Comparison of ENCODE assay signal across 15 cellular contexts in genomic region chr15:25770031-25770430, GRCh38.
A peak's percentile ranks its signal among the peaks of the same experiment; 100 is the strongest.
DNase-seq lines count a peak whose midpoint lies in the region; ATAC-seq and TF ChIP-seq lines count a peak whose summit lies in the region.
"Had no signal": no experiment of that assay in that cellular context is flagged by ENCODE, and none has a peak within 500 bp of the region (broad histone marks: within the 10 kb centered on the region; RNA-seq: fewer than 3 reads in every experiment).

No MANE protein-coding gene starts in this region.

- peaks cover 4% of the 10 kb centered on the region for H3K4me1 Mint-ChIP-seq in activated CD4-positive, alpha-beta T cell treated with anti-CD3 and anti-CD28 coated beads, Interleukin-2, amount 10 ng/mL, durations not matched to agents 24 days and 14 days
- H3K4me1 Mint-ChIP-seq in activated T-helper 1 cell treated with anti-CD3 and anti-CD28 coated beads, Interleukin-12 subunit alpha, Interleukin-12 subunit beta, Interleukin-2, Interleukin-4 antibody, amounts not matched to agents 30 ng/mL and 10 ng/mL and 1 ng/mL, durations not matched to agents 14 hours and 24 hours and 36 hours (ENCODE audit: low read depth): peaks cover 9% of the 10 kb centered on the region

- intact Hi-C loops in activated CD4-positive, alpha-beta T cell treated with anti-CD3 and anti-CD28 coated beads, Interleukin-2, amount 10 ng/mL, durations not matched to agents 24 days and 14 days (cut with micrococcal nuclease): no loop called here
- intact Hi-C loops in IMR-90 (cut with micrococcal nuclease): loop anchor here (10.0 kb wide), 2 partner anchors 75 to 315 kb away; no protein-coding TSS in a partner anchor
- intact Hi-C loops in esophagus muscularis mucosa (cut with DNase I): no loop called here
- intact Hi-C loops in activated T-helper 1 cell treated with anti-CD3 and anti-CD28 coated beads, Interleukin-12 subunit alpha, Interleukin-12 subunit beta, Interleukin-2, Interleukin-4 antibody, amounts not matched to agents 30 ng/mL and 10 ng/mL and 1 ng/mL, durations not matched to agents 14 hours and 24 hours and 36 hours (cut with micrococcal nuclease): no loop called here

- no peak overlapping the region for H3K4me2 ChIP-seq in IMR-90 (ENCODE audit: low read depth, low read length)
- H3K4me2 ChIP-seq: A549 had no signal

- H2AK5ac ChIP-seq in IMR-90 (ENCODE audit: low read depth, low read length): peak overlapping the region; percentile 3; the same call in 1 of the 2 replicates

- no TSS peak for BruUV-seq in IMR-90 (replicated peaks; lab: Mats Ljungman, UMichigan)

- no peak overlapping the region for H3K14ac ChIP-seq in IMR-90 (replicated peaks; ENCODE audit: low read depth, low read length)

- H3K27ac ChIP-seq in IMR-90 (ENCODE audit: insufficient read depth, low read length) (no peak overlapping the region), esophagus muscularis mucosa (replicated peaks in 1 of 4) (no peak overlapping the region)
- H3K27ac ChIP-seq: 22Rv1, C4-2B had no signal

- H3K9me3 Mint-ChIP-seq in activated CD4-positive, alpha-beta T cell treated with anti-CD3 and anti-CD28 coated beads, Interleukin-2, amount 10 ng/mL, durations not matched to agents 24 days and 14 days: no peaks in the 10 kb centered on the region
- H3K9me3 Mint-ChIP-seq in activated T-helper 1 cell treated with anti-CD3 and anti-CD28 coated beads, Interleukin-12 subunit alpha, Interleukin-12 subunit beta, Interleukin-2, Interleukin-4 antibody, amounts not matched to agents 30 ng/mL and 10 ng/mL and 1 ng/mL, durations not matched to agents 14 hours and 24 hours and 36 hours: no peaks in the 10 kb centered on the region
- H3K9me3 Mint-ChIP-seq: CD4-positive, alpha-beta T cell had no signal

- DNase-seq in activated CD4-positive, alpha-beta T cell treated with anti-CD3 and anti-CD28 coated beads, Interleukin-2, amount 10 ng/mL, durations not matched to agents 24 days and 14 days: peak; percentile 48
- no peak for DNase-seq in activated CD4-positive, alpha-beta T cell treated with anti-CD3 and anti-CD28 coated beads for 4 hours
- DNase-seq in IMR-90 (no peak), esophagus muscularis mucosa (ENCODE audit: extremely low spot score) (peak; percentile 39), ureter (ENCODE audit: low spot score) (peak; percentile 42), SIG-M5 (lab: John Stamatoyannopoulos, UW) (no peak)
- DNase-seq in activated T-helper 1 cell treated with anti-CD3 and anti-CD28 coated beads, Interleukin-12 subunit alpha, Interleukin-12 subunit beta, Interleukin-2, Interleukin-4 antibody, amounts not matched to agents 30 ng/mL and 10 ng/mL and 1 ng/mL, durations not matched to agents 14 hours and 24 hours and 36 hours (ENCODE audit: low spot score): no peak
- DNase-seq: AML-193; CD4-positive, alpha-beta T cell; GOT3; H9 had no signal

- peaks cover 1% of the 10 kb centered on the region; the same call in 1 of the 2 replicates for H3K4me1 ChIP-seq in IMR-90 (ENCODE audit: control insufficient read depth, insufficient read depth, low read length)
- H3K4me1 ChIP-seq in esophagus muscularis mucosa: peaks cover 2 to 28% (median 22%) of the 10 kb centered on the region in 4 donors

- H3K27me3 Mint-ChIP-seq in activated CD4-positive, alpha-beta T cell treated with anti-CD3 and anti-CD28 coated beads, Interleukin-2, amount 10 ng/mL, durations not matched to agents 24 days and 14 days: no peaks in the 10 kb centered on the region
- no peaks in the 10 kb centered on the region for H3K27me3 Mint-ChIP-seq in activated T-helper 1 cell treated with anti-CD3 and anti-CD28 coated beads, Interleukin-12 subunit alpha, Interleukin-12 subunit beta, Interleukin-2, Interleukin-4 antibody, amounts not matched to agents 30 ng/mL and 10 ng/mL and 1 ng/mL, durations not matched to agents 14 hours and 24 hours and 36 hours (ENCODE audit: insufficient read depth)
- H3K27me3 Mint-ChIP-seq: CD4-positive, alpha-beta T cell had no signal

- TF ChIP-seq RAD21 in IMR-90 (IDR thresholded peaks at IDR 0.05; ENCODE audit: low read length): no peak

- H3K36me3 ChIP-seq in IMR-90 (ENCODE audit: control insufficient read depth, insufficient read depth, low read length): no peaks in the 10 kb centered on the region
- H3K36me3 ChIP-seq in esophagus muscularis mucosa: peaks cover 0 to 17% (median 6%) of the 10 kb centered on the region in 4 donors

- H3K23ac ChIP-seq in IMR-90 (ENCODE audit: low read depth, low read length): no peak overlapping the region

- no peak overlapping the region for H2BK5ac ChIP-seq in IMR-90 (ENCODE audit: low read depth, low read length, poor library complexity, severe bottlenecking)

- TF ChIP-seq CTCF in IMR-90 (conservative IDR thresholded peaks at IDR 0.05; ENCODE audit: low read depth, low read length): no peak
- no peak for TF ChIP-seq CTCF in esophagus muscularis mucosa (IDR thresholded peaks at IDR 0.05)

- no peak overlapping the region for H3K4me3 Mint-ChIP-seq in activated CD4-positive, alpha-beta T cell treated with anti-CD3 and anti-CD28 coated beads, Interleukin-2, amount 10 ng/mL, durations not matched to agents 24 days and 14 days
- H3K4me3 Mint-ChIP-seq in activated T-helper 1 cell treated with anti-CD3 and anti-CD28 coated beads, Interleukin-12 subunit alpha, Interleukin-12 subunit beta, Interleukin-2, Interleukin-4 antibody, amounts not matched to agents 30 ng/mL and 10 ng/mL and 1 ng/mL, durations not matched to agents 14 hours and 24 hours and 36 hours: no peak overlapping the region
- H3K4me3 Mint-ChIP-seq: CD4-positive, alpha-beta T cell; H9 had no signal

- TF ChIP-seq POLR2A in IMR-90 (IDR thresholded peaks at IDR 0.05; ENCODE audit: low read depth, low read length) (no peak), esophagus muscularis mucosa (IDR thresholded peaks at IDR 0.05; ENCODE audit: low read depth) (no peak)

- no peak overlapping the region for H4K5ac ChIP-seq in IMR-90 (ENCODE audit: low read depth, low read length)

- POLR2A ChIA-PET in IMR-90 (lab: Charles Lee; ENCODE audit: unreplicated experiment): no interaction called here

- peaks cover 23 to 71% of the 10 kb centered on the region in 2 experiments for H3K79me1 ChIP-seq in IMR-90 (ENCODE audit: low read depth in 1 of 2, low read length in 2 of 2)

- no peak overlapping the region for H4K91ac ChIP-seq in IMR-90 (ENCODE audit: insufficient read depth, low read depth, low read length)

- no peak overlapping the region for H3K27ac Mint-ChIP-seq in activated CD4-positive, alpha-beta T cell treated with anti-CD3 and anti-CD28 coated beads, Interleukin-2, amount 10 ng/mL, durations not matched to agents 24 days and 14 days
- H3K27ac Mint-ChIP-seq in activated T-helper 1 cell treated with anti-CD3 and anti-CD28 coated beads, Interleukin-12 subunit alpha, Interleukin-12 subunit beta, Interleukin-2, Interleukin-4 antibody, amounts not matched to agents 30 ng/mL and 10 ng/mL and 1 ng/mL, durations not matched to agents 14 hours and 24 hours and 36 hours: no peak overlapping the region
- H3K27ac Mint-ChIP-seq: CD4-positive, alpha-beta T cell; H9 had no signal

- H3K4me3 ChIP-seq in IMR-90 (ENCODE audit: insufficient read depth, low read depth, low read length): no peak overlapping the region
- no peak overlapping the region for H3K4me3 ChIP-seq in esophagus muscularis mucosa
- H3K4me3 ChIP-seq: A549 had no signal

- peaks cover 16% of the 10 kb centered on the region for H3K9me1 ChIP-seq in IMR-90 (ENCODE audit: insufficient read depth, low read length)

- WGBS in IMR-90 (ENCODE audit: extremely low coverage in 2 of 2, insufficient read length in 1 of 2), 2 experiments: 91% methylated on average over 10 of the region's 14 CpGs; no CpG with 5 or more reads in 1 of the 2 experiments
- 100% methylated on average over 2 of the region's 14 CpGs for WGBS in esophagus muscularis mucosa

- no peak overlapping the region for H3K9ac ChIP-seq in IMR-90 (ENCODE audit: low read depth, low read length)

- in situ Hi-C loops in IMR-90 (cut with MboI; ENCODE audit: low sequenced_read_pairs): no loop called here

- H2BK20ac ChIP-seq in IMR-90 (ENCODE audit: low read depth, low read length): no peak overlapping the region

- peaks cover 23% of the 10 kb centered on the region for H3K36me3 Mint-ChIP-seq in activated CD4-positive, alpha-beta T cell treated with anti-CD3 and anti-CD28 coated beads, Interleukin-2, amount 10 ng/mL, durations not matched to agents 24 days and 14 days (ENCODE audit: low read depth)
- peaks cover 4% of the 10 kb centered on the region for H3K36me3 Mint-ChIP-seq in activated T-helper 1 cell treated with anti-CD3 and anti-CD28 coated beads, Interleukin-12 subunit alpha, Interleukin-12 subunit beta, Interleukin-2, Interleukin-4 antibody, amounts not matched to agents 30 ng/mL and 10 ng/mL and 1 ng/mL, durations not matched to agents 14 hours and 24 hours and 36 hours (ENCODE audit: low read depth)

- H2AK9ac ChIP-seq in IMR-90 (replicated peaks; ENCODE audit: low read depth, low read length, poor library complexity): no peak overlapping the region

- H3K56ac ChIP-seq in IMR-90 (ENCODE audit: extremely low read depth, insufficient read depth, low read length): no peak overlapping the region

- CTCF ChIA-PET in IMR-90 (lab: Yijun Ruan, JAX): interaction anchor here (0.6 to 1.1 kb wide), 2 partner anchors 75 to 341 kb away, joined by 3 to 5 read pairs; no protein-coding TSS in a partner anchor

- no peak overlapping the region for H2BK120ac ChIP-seq in IMR-90 (ENCODE audit: low read depth, low read length)

- H4K20me1 ChIP-seq in IMR-90 (ENCODE audit: insufficient read depth, low read length): no peaks in the 10 kb centered on the region

- H4K8ac ChIP-seq in IMR-90 (ENCODE audit: low read depth in 2 of 2, low read length in 2 of 2): no peak overlapping the region

- no peak for TF ChIP-seq EP300 in esophagus muscularis mucosa (IDR thresholded peaks at IDR 0.05)

- H3K9me3 ChIP-seq in IMR-90 (ENCODE audit: control insufficient read depth, insufficient read depth, low read length) (no peaks in the 10 kb centered on the region), esophagus muscularis mucosa (no peaks in the 10 kb centered on the region)
- H3K9me3 ChIP-seq: A549, Caco-2 had no signal

- no peak overlapping the region for H2BK15ac ChIP-seq in IMR-90 (ENCODE audit: low read depth, low read length)

- no peak for ATAC-seq in IMR-90 (ENCODE audit: low read depth)
- ATAC-seq: A549 had no signal

- H2AFZ ChIP-seq in IMR-90 (replicated peaks; ENCODE audit: low read length, poor library complexity): no peak overlapping the region

- no peak overlapping the region for H3K18ac ChIP-seq in IMR-90 (ENCODE audit: low read depth, low read length)

- dilution Hi-C loops in IMR-90 (cut with HindIII; ENCODE audit: low sequenced_read_pairs, unreplicated experiment): no loop called here

- no peak overlapping the region for H3K4ac ChIP-seq in IMR-90 (ENCODE audit: low read depth, low read length)

- H3K27me3 ChIP-seq in IMR-90 (ENCODE audit: control insufficient read depth, insufficient read depth, low read length) (no peaks in the 10 kb centered on the region), esophagus muscularis mucosa (no peaks in the 10 kb centered on the region)

TF ChIP-seq in IMR-90, 13 proteins besides CTCF, POLR2A, EP300 and RAD21 (continues in another document):
- TF ChIP-seq MXI1 (IDR thresholded peaks at IDR 0.05; ENCODE audit: borderline replicate concordance, low read depth, low read length): no peak
- TF ChIP-seq CEBPB (IDR thresholded peaks at IDR 0.05; ENCODE audit: low read depth, low read length): no peak
- TF ChIP-seq BHLHE40 (IDR thresholded peaks at IDR 0.05; ENCODE audit: low read depth, low read length): no peak
- TF ChIP-seq FOS (IDR thresholded peaks at IDR 0.05; ENCODE audit: low read depth, low read length): no peak

Comparison
In these comparisons a context has a peak if more than half of its experiments do, and no peak if none do; other contexts are left out.
1. DNase-seq: peak in activated CD4-positive, alpha-beta T cell treated with anti-CD3 and anti-CD28 coated beads, Interleukin-2, amount 10 ng/mL, durations not matched to agents 24 days and 14 days (single experiment), esophagus muscularis mucosa (single experiment) and ureter (single experiment); none in activated CD4-positive, alpha-beta T cell treated with anti-CD3 and anti-CD28 coated beads for 4 hours (0 of 2), IMR-90 (single experiment), SIG-M5 (single experiment) and activated T-helper 1 cell treated with anti-CD3 and anti-CD28 coated beads, Interleukin-12 subunit alpha, Interleukin-12 subunit beta, Interleukin-2, Interleukin-4 antibody, amounts not matched to agents 30 ng/mL and 10 ng/mL and 1 ng/mL, durations not matched to agents 14 hours and 24 hours and 36 hours (single experiment).